Comparison of ENCODE assay signal across 6 cellular contexts in genomic region chr13:50414640-50415039, GRCh38.
"Had no signal": no experiment of that assay in that cellular context is flagged by ENCODE, and none has a peak within 500 bp of the region (broad histone marks: within the 10 kb centered on the region; RNA-seq: fewer than 3 reads in every experiment).

No MANE protein-coding gene starts in this region.

- H3K27ac ChIP-seq: HL-60 had no signal

- H2AFZ ChIP-seq: GM23338 had no signal

- ATAC-seq: GM23338, HepG2 had no signal

- H3K4me3 ChIP-seq: GM23338 had no signal

- H3K4me2 ChIP-seq: GM23338 had no signal

- DNase-seq: H9, HCEC 1CT, HFFc6 had no signal
